Comparison of ENCODE assay signal across 35 cellular contexts in the genomic region with DNA sequence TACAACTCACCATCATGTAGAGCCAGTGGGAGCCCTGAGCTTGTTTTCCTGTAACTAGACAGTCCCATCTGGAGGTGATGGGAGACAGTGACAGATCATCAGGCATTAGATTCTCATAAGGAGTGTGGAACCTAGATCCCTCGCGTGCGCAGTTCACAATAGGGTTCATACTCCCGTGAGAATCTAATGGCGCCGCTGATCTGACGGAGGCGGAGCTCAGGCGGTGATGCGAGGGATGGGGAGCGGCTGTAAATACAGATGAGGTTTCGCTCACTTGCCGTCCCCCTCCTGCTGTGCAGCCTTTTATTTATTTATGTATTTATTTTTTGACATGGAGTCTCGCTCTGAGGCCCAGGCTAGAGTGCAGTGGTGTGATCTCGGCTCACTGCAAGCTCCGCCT.
"Had no signal": no experiment of that assay in that cellular context is flagged by ENCODE, and none has a peak within 500 bp of the region (broad histone marks: within the 10 kb centered on the region; RNA-seq: fewer than 3 reads in every experiment).

No MANE protein-coding gene starts in this region.

- H3K27ac ChIP-seq: KMS-11 had no signal

- H3K27me3 ChIP-seq: MG63 had no signal

- H3K4me3 ChIP-seq: MG63 had no signal

- DNase-seq: Karpas-422, Kasumi-1, KG1, MG63, MM.1S, MV-4-11, NCI-H1048, NCI-H1092, NCI-H1092 treated with DMSO at 0.1 percent for 48 hours, NCI-H1105, NCI-H1105 treated with DMSO at 0.1 percent for 48 hours, NCI-H1417, NCI-H1417 treated with DMSO at 0.1 percent for 48 hours, NCI-H1436, NCI-H1436 treated with DMSO at 0.1 percent for 48 hours, NCI-H146, NCI-H1694, NCI-H1694 treated with DMSO at 0.1 percent for 48 hours, NCI-H187, NCI-H187 treated with DMSO at 0.1 percent for 48 hours, NCI-H1930, NCI-H2029, NCI-H2029 treated with DMSO at 0.1 percent for 48 hours, NCI-H2081, NCI-H2081 treated with DMSO at 0.1 percent for 48 hours, NCI-H2107, NCI-H2171, NCI-H2171 treated with DMSO at 0.1 percent for 48 hours, NCI-H2227 treated with DMSO at 0.1 percent for 48 hours, NCI-H226, NCI-H446, NCI-H446 treated with DMSO at 0.1 percent for 48 hours, NCI-H510A, NCI-H510A treated with DMSO at 0.1 percent for 48 hours had no signal

- H3K9me3 ChIP-seq: MG63 had no signal

- H3K36me3 ChIP-seq: MG63 had no signal
